ENCODE assay signal across 16 cellular contexts in the genomic region with DNA sequence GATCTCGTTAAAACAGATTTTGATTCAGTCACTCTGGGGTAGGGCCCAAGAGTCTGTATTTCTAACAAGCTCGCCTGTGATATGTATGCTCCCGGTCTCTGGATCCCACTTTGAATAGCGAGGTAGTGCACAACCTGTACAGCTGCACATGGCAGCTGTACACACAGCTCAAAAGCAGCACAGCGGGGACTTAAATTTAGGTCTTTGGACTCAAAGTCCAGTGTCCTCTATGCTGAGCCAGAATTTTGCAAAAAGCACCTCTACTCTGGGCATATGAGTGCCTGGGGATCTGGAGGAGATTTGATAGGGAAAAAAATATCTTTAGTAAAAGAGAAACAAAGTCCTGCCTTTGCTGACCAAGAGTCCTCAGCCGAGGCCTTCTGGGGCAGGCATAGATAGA.
"Had no signal": no experiment of that assay in that cellular context is flagged by ENCODE, and none has a peak within 500 bp of the region (broad histone marks: within the 10 kb centered on the region; RNA-seq: fewer than 3 reads in every experiment).

No MANE protein-coding gene starts in this region.

- H3K27me3 ChIP-seq: cardiac muscle cell, gastrocnemius medialis, heart right ventricle, transverse colon had no signal

- H3K9me3 ChIP-seq: gastrocnemius medialis, heart right ventricle, neutrophil, transverse colon had no signal

- H3K36me3 ChIP-seq: cardiac muscle cell, gastrocnemius medialis, heart right ventricle, neutrophil, transverse colon had no signal

- DNase-seq: activated naive CD4-positive, alpha-beta T cell treated with Interleukin-2 at 50 U/mL for 16 hours; activated naive CD8-positive, alpha-beta T cell treated with anti-CD3 and anti-CD28 coated beads, Interleukin-2, amount 50 U/mL, for 24 hours; erythroblast; heart right ventricle; left cardiac atrium; stimulated activated CD4-positive, alpha-beta T cell treated with anti-CD3 and anti-CD28 coated beads, Interleukin-4, amount 100 ng/mL, for 1 hour; stimulated activated naive CD4-positive, alpha-beta T cell; T-helper 9 cell had no signal

- ATAC-seq: activated CD4-positive, CD25-positive, alpha-beta regulatory T cell treated with anti-CD3 and anti-CD28 coated beads, Interleukin-2, amount 50 U/mL, for 24 hours; activated naive CD8-positive, alpha-beta T cell treated with anti-CD3 and anti-CD28 coated beads, Interleukin-2, amount 50 U/mL, for 24 hours; activated T-helper 17 cell treated with anti-CD3 and anti-CD28 coated beads, Interleukin-2, amount 50 U/mL, for 72 hours; heart right ventricle; left cardiac atrium had no signal

- H3K36me3 Mint-ChIP-seq: mesothelial cell of epicardium had no signal

- H3K27ac Mint-ChIP-seq: activated naive CD8-positive, alpha-beta T cell treated with anti-CD3 and anti-CD28 coated beads, Interleukin-2, amount 50 U/mL, for 24 hours; activated T-helper 17 cell treated with anti-CD3 and anti-CD28 coated beads, Interleukin-2, amount 50 U/mL, for 72 hours; mesothelial cell of epicardium had no signal

- H3K4me3 ChIP-seq: cardiac muscle cell, gastrocnemius medialis, heart right ventricle, lung, transverse colon had no signal

- H3K9me3 Mint-ChIP-seq: activated naive CD8-positive, alpha-beta T cell treated with anti-CD3 and anti-CD28 coated beads, Interleukin-2, amount 50 U/mL, for 24 hours; activated T-helper 17 cell treated with anti-CD3 and anti-CD28 coated beads, Interleukin-2, amount 50 U/mL, for 72 hours; mesothelial cell of epicardium had no signal

- H3K27me3 Mint-ChIP-seq: activated naive CD8-positive, alpha-beta T cell treated with anti-CD3 and anti-CD28 coated beads, Interleukin-2, amount 50 U/mL, for 24 hours; activated T-helper 17 cell treated with anti-CD3 and anti-CD28 coated beads, Interleukin-2, amount 50 U/mL, for 72 hours had no signal

- H3K27ac ChIP-seq: cardiac muscle cell, neutrophil, transverse colon had no signal

- H3K4me3 Mint-ChIP-seq: activated naive CD8-positive, alpha-beta T cell treated with anti-CD3 and anti-CD28 coated beads, Interleukin-2, amount 50 U/mL, for 24 hours; activated T-helper 17 cell treated with anti-CD3 and anti-CD28 coated beads, Interleukin-2, amount 50 U/mL, for 72 hours; mesothelial cell of epicardium had no signal
